14 cellular contexts compared by ENCODE assay signal in the genomic region with DNA sequence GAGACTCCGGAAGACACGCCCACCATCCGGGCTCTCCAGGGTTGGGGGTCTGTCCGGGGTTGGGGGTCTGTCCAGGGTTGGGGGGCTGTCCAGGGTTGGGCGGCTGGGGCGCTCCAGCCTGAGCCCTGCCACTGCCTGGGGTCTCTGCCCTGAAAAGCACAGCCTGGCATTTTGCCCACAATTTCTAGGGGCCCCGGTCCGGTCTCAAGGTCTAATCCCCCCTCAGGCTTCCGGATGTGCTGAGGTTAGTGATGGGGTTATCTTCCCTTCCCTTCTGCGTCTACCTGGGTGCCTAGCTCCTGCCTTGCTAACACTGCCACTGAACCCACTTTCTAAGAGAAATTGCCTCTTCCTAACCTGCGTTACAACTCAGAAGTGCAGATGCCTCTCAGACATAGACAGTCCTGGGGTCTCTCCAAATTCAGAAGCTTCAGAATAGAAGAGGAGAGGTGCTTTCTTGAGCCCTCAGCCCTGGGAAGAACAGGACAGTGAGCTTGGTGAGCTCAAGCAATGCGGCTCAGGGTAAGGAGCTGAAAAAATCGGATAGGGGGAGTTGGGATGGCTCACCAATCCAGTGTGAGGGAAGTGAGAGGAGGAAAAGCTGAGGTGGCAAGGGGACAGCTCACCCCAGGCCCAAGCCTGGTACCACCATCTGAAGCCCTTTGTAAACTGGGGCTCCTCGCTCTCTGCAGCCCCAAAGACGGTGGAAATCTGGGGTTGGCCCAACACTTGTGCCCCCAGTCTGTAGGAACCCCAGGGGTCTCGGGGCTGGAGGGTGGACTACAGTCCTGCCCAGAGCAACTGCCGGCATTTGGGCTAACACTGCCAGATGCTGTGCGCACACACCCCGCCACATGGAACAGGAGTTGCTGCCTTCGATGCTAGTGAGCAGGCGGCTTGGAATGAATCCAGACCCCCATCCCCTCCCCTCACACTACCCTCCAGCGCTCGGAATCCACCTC. TPM values are rescaled to one million over a fixed set of nuclear protein-coding genes. Genes with fewer than 3 reads are reported as not detected.
DNase-seq lines count a peak whose midpoint lies in the region; ATAC-seq, FAIRE-seq and TF ChIP-seq lines count a peak whose summit lies in the region.
"Had no signal": no experiment of that assay in that cellular context is flagged by ENCODE, and none has a peak within 500 bp of the region (broad histone marks: within the 10 kb centered on the region; RNA-seq: fewer than 3 reads in every experiment).

No MANE protein-coding gene starts in this region.

- H3K4me3 ChIP-seq in HUES48 (ENCODE audit: low read depth, low read length): peak overlapping the region; percentile 64; the same call in 1 of the 2 replicates
- peak overlapping the region; percentile 54 for H3K4me3 ChIP-seq in neuron (ENCODE audit: low read length)
- no peak overlapping the region for H3K4me3 ChIP-seq in pancreas

- intact Hi-C loops in pancreas (cut with DNase I): no loop called here

- H3K36me3 Mint-ChIP-seq in T-helper 1 cell treated with Interleukin-12 subunit alpha and Interleukin-12 subunit beta and Interleukin-4 antibody, amounts not matched to agents 30 μg/mL and 1 μg/mL, for 36 hours (ENCODE audit: low read depth): peaks cover 3% of the 10 kb centered on the region
- no peaks in the 10 kb centered on the region for H3K36me3 Mint-ChIP-seq in central memory CD8-positive, alpha-beta T cell (ENCODE audit: insufficient read depth)

- H3K36me3 ChIP-seq in HUES48 (ENCODE audit: control insufficient read depth, insufficient read depth, low read length) (peaks cover 4% of the 10 kb centered on the region; the same call in 1 of the 2 replicates), neuron (ENCODE audit: insufficient read depth, low read length) (no peaks in the 10 kb centered on the region), pancreas (no peaks in the 10 kb centered on the region)
- H3K36me3 ChIP-seq: colonic mucosa had no signal

- H3K4me1 ChIP-seq in HUES48 (ENCODE audit: control insufficient read depth, insufficient read depth, low read length) (peaks cover 65% of the 10 kb centered on the region), neuron (ENCODE audit: insufficient read depth, low read length) (peaks cover 45% of the 10 kb centered on the region), pancreas (peaks cover 3 to 14% (median 6%) of the 10 kb centered on the region in 3 donors)
- H3K4me1 ChIP-seq: colonic mucosa had no signal

- peaks cover 100% of the 10 kb centered on the region for H3K27me3 ChIP-seq in HUES48 (ENCODE audit: control insufficient read depth, insufficient read depth, low read length)
- peaks cover 78% of the 10 kb centered on the region for H3K27me3 ChIP-seq in neuron (ENCODE audit: insufficient read depth, low read length)
- peaks cover 8 to 63% (median 24%) of the 10 kb centered on the region in 4 donors for H3K27me3 ChIP-seq in pancreas

- no peak overlapping the region for H3K4me3 Mint-ChIP-seq in T-helper 1 cell treated with Interleukin-12 subunit alpha and Interleukin-12 subunit beta and Interleukin-4 antibody, amounts not matched to agents 30 μg/mL and 1 μg/mL, for 36 hours
- peak overlapping the region; percentile 49 for H3K4me3 Mint-ChIP-seq in central memory CD8-positive, alpha-beta T cell

- no peak overlapping the region for H3K9ac ChIP-seq in HUES48 (ENCODE audit: low read depth, low read length)

- H3K4me1 Mint-ChIP-seq in T-helper 1 cell treated with Interleukin-12 subunit alpha and Interleukin-12 subunit beta and Interleukin-4 antibody, amounts not matched to agents 30 μg/mL and 1 μg/mL, for 36 hours (ENCODE audit: low read depth): peaks cover 15% of the 10 kb centered on the region
- H3K4me1 Mint-ChIP-seq in central memory CD8-positive, alpha-beta T cell: peaks cover 21% of the 10 kb centered on the region

- H3K9me3 ChIP-seq in HUES48 (ENCODE audit: control insufficient read depth, insufficient read depth, low read length) (no peaks in the 10 kb centered on the region), neuron (ENCODE audit: low read length) (no peaks in the 10 kb centered on the region), pancreas (no peaks in the 10 kb centered on the region)
- H3K9me3 ChIP-seq: colonic mucosa had no signal

- no peak for FAIRE-seq in pancreas (lab: Jason Lieb, UNC)
- FAIRE-seq: HTR-8/SVneo had no signal

- no peak overlapping the region for H3K27ac ChIP-seq in HUES48 (ENCODE audit: low read depth, low read length)
- no peak overlapping the region for H3K27ac ChIP-seq in pancreas
- H3K27ac ChIP-seq: colonic mucosa had no signal

- TF ChIP-seq CTCF in pancreas (IDR thresholded peaks at IDR 0.05): no peak

- peak overlapping the region; percentile 73 for H3K27ac Mint-ChIP-seq in T-helper 1 cell treated with Interleukin-12 subunit alpha and Interleukin-12 subunit beta and Interleukin-4 antibody, amounts not matched to agents 30 μg/mL and 1 μg/mL, for 36 hours
- no peak overlapping the region for H3K27ac Mint-ChIP-seq in central memory CD8-positive, alpha-beta T cell (ENCODE audit: low read depth)

- H2AFZ ChIP-seq in neuron (ENCODE audit: low read depth, low read length): no peak overlapping the region

- no peaks in the 10 kb centered on the region for H3K9me3 Mint-ChIP-seq in T-helper 1 cell treated with Interleukin-12 subunit alpha and Interleukin-12 subunit beta and Interleukin-4 antibody, amounts not matched to agents 30 μg/mL and 1 μg/mL, for 36 hours
- H3K9me3 Mint-ChIP-seq in central memory CD8-positive, alpha-beta T cell: no peaks in the 10 kb centered on the region

- no peak for ATAC-seq in central memory CD8-positive, alpha-beta T cell (replicated peaks; ENCODE audit: extremely low read depth, poor library complexity, severe bottlenecking)
- ATAC-seq in pancreas: no peak

- 19 to 24% methylated on average over 22 to 23 of the region's 23 CpGs for WGBS in pancreas, 2 donors

- peaks cover 77% of the 10 kb centered on the region for H3K27me3 Mint-ChIP-seq in T-helper 1 cell treated with Interleukin-12 subunit alpha and Interleukin-12 subunit beta and Interleukin-4 antibody, amounts not matched to agents 30 μg/mL and 1 μg/mL, for 36 hours (ENCODE audit: low read depth)
- H3K27me3 Mint-ChIP-seq in central memory CD8-positive, alpha-beta T cell: peaks cover 96% of the 10 kb centered on the region

- no peak for DNase-seq in T-helper 1 cell
- DNase-seq in central memory CD8-positive, alpha-beta T cell (ENCODE audit: low spot score in 2 of 2): no peak
- DNase-seq in pancreas: no peak
- no peak for DNase-seq in activated gamma-delta T cell (lab: John Stamatoyannopoulos, UW)
- no peak for DNase-seq in HuH-7 (ENCODE audit: low spot score)
- DNase-seq: colonic mucosa, NCI-H748 treated with DMSO at 0.1 percent for 48 hours, SHP77 had no signal

RNA-seq across cellular contexts. Expression of a gene that starts 5.6 kb away (rescaled TPM):
- total RNA-seq in pancreas: not detected
- polyA plus RNA-seq in pancreas: not detected
- total RNA-seq: colonic mucosa, fibroblast of lung, lung microvascular endothelial cell had no signal
- polyA plus RNA-seq: fibroblast of lung had no signal

RNA-seq across cellular contexts. Expression of a gene that starts 43.9 kb away (rescaled TPM):
- 10 to 100 TPM in 2 of 6 donors, 1 to 10 TPM in 4; 5.4 to 13.2 (median 8.3) TPM for total RNA-seq in pancreas
- 10 to 100 TPM; 10.4 to 14.2 TPM for polyA plus RNA-seq in pancreas

Comparison
In these comparisons a context has a peak if more than half of its experiments do, and no peak if none do; other contexts are left out.
1. H3K4me3 ChIP-seq: peak in HUES48 (single experiment) and neuron (single experiment); none in pancreas (0 of 4).